8 cellular contexts compared by ENCODE assay signal in the genomic region with DNA sequence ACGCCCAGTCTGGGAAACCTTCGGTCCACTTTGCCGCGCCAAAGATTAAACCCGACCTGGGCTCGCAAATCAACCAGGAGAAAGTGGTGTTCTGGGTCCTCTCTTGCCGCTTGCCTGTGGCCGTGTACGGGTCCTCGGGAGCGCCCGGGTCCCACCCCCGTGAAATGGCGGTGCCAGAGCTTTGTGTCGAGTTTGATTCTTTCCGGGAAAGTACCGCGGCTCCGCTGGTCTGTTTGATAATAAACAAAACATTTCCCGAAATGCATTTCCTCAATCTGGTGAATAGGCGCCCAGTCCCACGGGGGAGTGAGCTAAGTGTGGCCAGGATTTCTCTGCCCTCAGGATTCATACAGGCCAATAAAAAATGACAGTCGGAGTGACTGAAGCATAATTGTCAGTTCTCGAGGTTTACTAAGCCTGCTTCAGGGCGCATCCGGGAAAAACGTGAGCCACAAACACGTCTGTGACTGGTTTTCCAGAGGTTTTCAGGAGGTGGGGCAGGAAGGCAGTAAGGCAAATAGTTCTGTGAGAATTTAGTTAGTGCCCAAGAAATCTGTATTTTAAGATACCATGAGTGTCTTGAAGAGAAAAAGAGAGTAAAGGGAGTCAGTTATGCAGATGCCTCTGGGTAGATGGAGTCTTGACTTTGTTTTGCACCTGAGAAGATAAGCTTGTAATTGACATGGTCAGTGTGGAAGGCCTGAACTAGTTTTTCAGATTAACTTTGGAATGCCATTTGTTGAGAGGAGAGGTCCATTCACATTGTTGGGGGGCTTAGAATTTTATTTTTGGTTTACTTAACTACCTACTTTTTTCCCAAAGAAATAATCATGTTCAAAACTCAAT. TPM values are rescaled to one million over a fixed set of nuclear protein-coding genes. Genes with fewer than 3 reads are reported as not detected.
A peak's percentile ranks its signal among the peaks of the same experiment; 100 is the strongest.
DNase-seq lines count a peak whose midpoint lies in the region; ATAC-seq and TF ChIP-seq lines count a peak whose summit lies in the region.

No MANE protein-coding gene starts in this region.

- H3K4me3 Mint-ChIP-seq in type B pancreatic cell = no peak overlapping the region

- H3K27ac ChIP-seq in RWPE1 = peak overlapping the region; percentile 94

- POLR2A ChIA-PET in RWPE1 (lab: Yijun Ruan, JAX; ENCODE audit: low non-redundant PET) = interaction anchor here (1.0 kb wide), 1 partner anchor 59 kb away, joined by 3 read pairs; no protein-coding TSS in a partner anchor

- ATAC-seq in GM21390 (IDR thresholded peaks at IDR 0.05; ENCODE audit: unreplicated experiment) (peak; percentile 33), Right ventricle myocardium superior (ENCODE audit: poor library complexity) (peak; percentile 66)

- CTCF ChIA-PET in RWPE1 (lab: Yijun Ruan, JAX) = interaction anchor here (0.5 to 0.9 kb wide), 6 partner anchors 29 to 683 kb away, joined by 3 to 8 read pairs (median 3); no protein-coding TSS in a partner anchor

- intact Hi-C loops in Right ventricle myocardium superior (cut with DNase I) = no loop called here
- intact Hi-C loops in posterior cingulate gyrus (cut with DNase I) = loop anchor here (2.0 to 10.0 kb wide), 2 partner anchors 59 to 91 kb away; a partner anchor contains a TSS

- no peaks in the 10 kb centered on the region for H3K27me3 Mint-ChIP-seq in type B pancreatic cell

- TF ChIP-seq CTCF in RWPE1 (conservative IDR thresholded peaks at IDR 0.05; ENCODE audit: low read depth) (no peak), type B pancreatic cell (conservative IDR thresholded peaks at IDR 0.05) (no peak)

- H3K27ac Mint-ChIP-seq in type B pancreatic cell = no peak overlapping the region

- DNase-seq in DMS153 (lab: John Stamatoyannopoulos, UW) = peak; percentile 70
- peak; percentile 61 for DNase-seq in HT-29 (ENCODE audit: low spot score)
- peak; percentile 50 for DNase-seq in RWPE1 (ENCODE audit: low spot score)
- peak; percentile 74 for DNase-seq in activated naive CD4-positive, alpha-beta T cell treated with anti-CD3 and anti-CD28 coated beads, Interleukin-2, amount 50 U/mL, for 16 hours
- DNase-seq in Right ventricle myocardium superior = peak; percentile 87
- DNase-seq in posterior cingulate gyrus = peak in 9 of 10 donors; percentile 28 to 87 (median 56)
- peak; percentile 73 for DNase-seq in type B pancreatic cell (ENCODE audit: extremely low spot score, unreplicated experiment)

- H3K9me3 Mint-ChIP-seq in type B pancreatic cell = no peaks in the 10 kb centered on the region

- H3K4me1 Mint-ChIP-seq in type B pancreatic cell (ENCODE audit: unreplicated experiment) = peaks cover 10% of the 10 kb centered on the region

- H3K36me3 Mint-ChIP-seq in type B pancreatic cell = peaks cover 14% of the 10 kb centered on the region

RNA-seq across cellular contexts. Expression of a gene that starts 0.7 kb away (rescaled TPM):
- total RNA-seq in HT-29 (2014; rRNA removed; shearing (Covaris generic)) = 1.6 and 6.8 TPM in 2 replicates
- total RNA-seq in Right ventricle myocardium superior (27.8 TPM), type B pancreatic cell (ENCODE audit: low replicate concordance) (26.4 and 28.6 TPM in 2 replicates)

RNA-seq across cellular contexts. Expression of a gene that starts 59.3 kb away (rescaled TPM):
- total RNA-seq in HT-29 (2014; rRNA removed; shearing (Covaris generic)) = 10.3 and 13.4 TPM in 2 replicates
- total RNA-seq in Right ventricle myocardium superior (8.8 TPM), type B pancreatic cell (ENCODE audit: low replicate concordance) (13.8 and 19.1 TPM in 2 replicates)

Comparison
In these comparisons a context has a peak if more than half of its experiments do, and no peak if none do; other contexts are left out.
1. Peak in every context shown above with its lines: DNase-seq, ATAC-seq and H3K27ac ChIP-seq.